ENCODE assay signal across 9 cellular contexts in genomic region chr11:67278135-67278938, GRCh38. TPM values are rescaled to one million over a fixed set of nuclear protein-coding genes. Genes with fewer than 3 reads are reported as not detected.
DNase-seq lines count a peak whose midpoint lies in the region; ATAC-seq and TF ChIP-seq lines count a peak whose summit lies in the region.
"Had no signal": no experiment of that assay in that cellular context is flagged by ENCODE, and none has a peak within 500 bp of the region (broad histone marks: within the 10 kb centered on the region; RNA-seq: fewer than 3 reads in every experiment).

No MANE protein-coding gene starts in this region.

- H3K27me3 ChIP-seq in CD8-positive, alpha-beta T cell (ENCODE audit: insufficient read depth, low read length) = no peaks in the 10 kb centered on the region
- H3K27me3 ChIP-seq in ovary = no peaks in the 10 kb centered on the region

- H3K4me3 Mint-ChIP-seq in CD8-positive, alpha-beta T cell = peak overlapping the region; percentile 79

- peaks cover 100% of the 10 kb centered on the region for H3K4me1 ChIP-seq in CD8-positive, alpha-beta T cell (ENCODE audit: insufficient read depth, low read length)
- peaks cover 42% of the 10 kb centered on the region for H3K4me1 ChIP-seq in ovary (ENCODE audit: insufficient read depth)

- TF ChIP-seq POLR2A in ovary (IDR thresholded peaks at IDR 0.05) = no peak

- DNase-seq in CD8-positive, alpha-beta T cell = peak in 1 of 7 experiments; percentile 15
- DNase-seq in RWPE1 (ENCODE audit: low spot score) = no peak
- DNase-seq in epithelial cell of prostate (ENCODE audit: low read depth, low spot score) = no peak
- DNase-seq in ovary = peak in 2 of 5 donors; percentile 32 to 40
- no peak for DNase-seq in T1000 (lab: John Stamatoyannopoulos, UW)
- DNase-seq in COLO668 (lab: John Stamatoyannopoulos, UW; ENCODE audit: unreplicated experiment) = no peak
- DNase-seq in NCI-H82 treated with DMSO at 0.1 percent for 48 hours (lab: John Stamatoyannopoulos, UW; ENCODE audit: unreplicated experiment) = no peak
- no peak for DNase-seq in GF-D8 (lab: John Stamatoyannopoulos, UW)
- DNase-seq: NCI-H1417 treated with DMSO at 0.1 percent for 48 hours had no signal

- TF ChIP-seq EP300 in ovary (IDR thresholded peaks at IDR 0.05) = no peak

- peaks cover 61% of the 10 kb centered on the region for H3K4me1 Mint-ChIP-seq in CD8-positive, alpha-beta T cell (ENCODE audit: low read depth)

- 87 to 93% (median 88%) methylated on average over 12 to 14 of the region's 14 CpGs for WGBS in ovary, 3 donors

- peaks cover 46% of the 10 kb centered on the region for H3K36me3 ChIP-seq in CD8-positive, alpha-beta T cell (ENCODE audit: insufficient read depth, low read length)
- no peaks in the 10 kb centered on the region for H3K36me3 ChIP-seq in ovary

- no peak for ATAC-seq in CD8-positive, alpha-beta T cell

- H3K27ac ChIP-seq in CD8-positive, alpha-beta T cell (ENCODE audit: low read depth, low read length) = peak overlapping the region; percentile 74
- peak overlapping the region; percentile 96 for H3K27ac ChIP-seq in RWPE1
- H3K27ac ChIP-seq in epithelial cell of prostate = peak overlapping the region; percentile 72
- H3K27ac ChIP-seq in ovary = peak overlapping the region; percentile 67 to 81

- no peaks in the 10 kb centered on the region for H3K27me3 Mint-ChIP-seq in CD8-positive, alpha-beta T cell (ENCODE audit: low read depth)

- peak overlapping the region; percentile 95 for H3K27ac Mint-ChIP-seq in CD8-positive, alpha-beta T cell

- CTCF ChIA-PET in CD8-positive, alpha-beta T cell (lab: Charles Lee) = interaction anchor here (0.7 to 3.2 kb wide), 12 partner anchors 9 to 103 kb away, joined by 3 to 29 read pairs (median 6); partner anchors contain the start of genes ANKRD13D and GRK2
- CTCF ChIA-PET in RWPE1 (lab: Yijun Ruan, JAX) = interaction anchor here (1.3 kb wide), 1 partner anchor 39 kb away, joined by 7 read pairs; no protein-coding TSS in a partner anchor

- no peaks in the 10 kb centered on the region for H3K9me3 Mint-ChIP-seq in CD8-positive, alpha-beta T cell

- POLR2A ChIA-PET in CD8-positive, alpha-beta T cell (lab: Charles Lee) = interaction anchor here (0.7 to 15.2 kb wide), 13 partner anchors 5 to 205 kb away, joined by 3 to 426 read pairs (median 5); partner anchors contain the start of genes ANKRD13D, GRK2, SSH3 and TBC1D10C
- POLR2A ChIA-PET in RWPE1 (lab: Yijun Ruan, JAX; ENCODE audit: low non-redundant PET) = interaction anchor here (1.3 to 1.6 kb wide), 2 partner anchors 25 to 39 kb away, joined by 4 to 5 read pairs; partner anchors contain the start of gene SSH3

- peak overlapping the region; percentile 79 for H3K4me3 ChIP-seq in CD8-positive, alpha-beta T cell (ENCODE audit: low read depth, low read length)
- no peak overlapping the region for H3K4me3 ChIP-seq in ovary

- no peak for TF ChIP-seq CTCF in CD8-positive, alpha-beta T cell (IDR thresholded peaks at IDR 0.05)
- TF ChIP-seq CTCF in RWPE1 (conservative IDR thresholded peaks at IDR 0.05; ENCODE audit: low read depth) (no peak), ovary (IDR thresholded peaks at IDR 0.05) (no peak)

- peaks cover 73% of the 10 kb centered on the region for H3K36me3 Mint-ChIP-seq in CD8-positive, alpha-beta T cell

- intact Hi-C loops in CD8-positive, alpha-beta T cell (cut with DNase I, micrococcal nuclease) = loop anchor here in 1 of 2 experiments (5.0 kb wide), 1 partner anchor 229 kb away; the partner anchor contains the start of genes CDK2AP2 and PITPNM1
- intact Hi-C loops in ovary (cut with DNase I) = loop anchor here in 1 of 4 donors (10.0 kb wide), 1 partner anchor 116 kb away; the partner anchor contains the start of gene RAD9A

- H3K9me3 ChIP-seq in CD8-positive, alpha-beta T cell (ENCODE audit: low read length) = no peaks in the 10 kb centered on the region
- H3K9me3 ChIP-seq in ovary = no peaks in the 10 kb centered on the region

RNA-seq across cellular contexts. Expression of gene ANKRD13D, which starts 10.8 kb away (rescaled TPM):
- total RNA-seq in CD8-positive, alpha-beta T cell = 100 to 1,000 TPM; 152 TPM
- total RNA-seq in ovary = 10 to 100 TPM; 35.6 to 60.9 (median 44.6) TPM
- polyA plus RNA-seq in ovary = 10 to 100 TPM in 1 of 2 donors, 1 to 10 TPM in 1; 5.6 to 29.3 TPM

RNA-seq across cellular contexts. Expression of gene GRK2, which starts 12.1 kb away (rescaled TPM):
- total RNA-seq in CD8-positive, alpha-beta T cell = 100 to 1,000 TPM; 356 to 371 TPM
- total RNA-seq in ovary = 10 to 100 TPM; 24.8 to 58.1 (median 49.0) TPM
- 10 to 100 TPM; 21.5 to 39.3 TPM for polyA plus RNA-seq in ovary

RNA-seq across cellular contexts. Expression of gene SSH3, which starts 25.0 kb away (rescaled TPM):
- total RNA-seq in CD8-positive, alpha-beta T cell = 1 to 10 TPM; 5.9 to 9.9 TPM
- 10 to 100 TPM; 37.9 to 69.9 (median 52.1) TPM for total RNA-seq in ovary
- polyA plus RNA-seq in ovary = 10 to 100 TPM; 18.1 to 32.1 TPM

Comparison
In these comparisons a context has a peak if more than half of its experiments do, and no peak if none do; other contexts are left out.
1. RNA of gene GRK2, which starts 12.1 kb away (total RNA-seq): 356 to 371 TPM in CD8-positive, alpha-beta T cell; 24.8 to 58.1 TPM in ovary; every median in the first group is over 4 times any median in the second.
2. Peak in every context shown above with its lines, with median percentiles within 50 percentile points of each other: H3K27ac ChIP-seq.